Comparison of ENCODE assay signal across 22 cellular contexts in genomic region chr13:106517151-106517847, GRCh38.
"Had no signal": no experiment of that assay in that cellular context is flagged by ENCODE, and none has a peak within 500 bp of the region (broad histone marks: within the 10 kb centered on the region; RNA-seq: fewer than 3 reads in every experiment).

No MANE protein-coding gene starts in this region.

- H3K4me3 ChIP-seq: cardiac muscle cell, dorsolateral prefrontal cortex, lung, pancreas, sigmoid colon, spleen, vagina had no signal

- H3K27ac ChIP-seq: cardiac muscle cell, epithelial cell of prostate, pancreas, spleen, vagina had no signal

- FAIRE-seq: islet of Langerhans, pancreas had no signal

- H3K4me1 Mint-ChIP-seq: stimulated activated memory B cell treated with anti-CD40 and anti-IgM and Interleukin-4, amounts not matched to agents 10 μg/mL and 1 μg/mL and 100 μg/mL, for 72 hours had no signal

- H3K27ac Mint-ChIP-seq: activated CD4-positive, alpha-beta T cell treated with anti-CD3 and anti-CD28 coated beads, Interleukin-2, amount 10 ng/mL, durations not matched to agents 24 days and 14 days; activated CD8-positive, alpha-beta T cell treated with anti-CD3 and anti-CD28 coated beads, Interleukin-2, amount 10 ng/mL, durations not matched to agents 7 days and 5 days; activated T-cell treated with anti-CD3 and anti-CD28 coated beads, Interleukin-2, amount 50 U/mL, for 24 hours; activated T-helper 2 cell treated with anti-CD3 and anti-CD28 coated beads, Interferon-gamma antibody, Interleukin-2, Interleukin-4, amounts not matched to agents 10 μg/mL and 5 μg/mL and 100 μg/mL, durations not matched to agents 14 hours and 24 hours and 36 hours; stimulated activated memory B cell treated with anti-CD40 and anti-IgM and Interleukin-4, amounts not matched to agents 10 μg/mL and 1 μg/mL and 100 μg/mL, for 72 hours had no signal

- DNase-seq: activated CD4-positive, alpha-beta T cell treated with anti-CD3 and anti-CD28 coated beads, Interleukin-2, amount 10 ng/mL, durations not matched to agents 24 days and 14 days; activated CD8-positive, alpha-beta T cell treated with anti-CD3 and anti-CD28 coated beads, Interleukin-2, amount 10 ng/mL, durations not matched to agents 7 days and 5 days; activated naive CD4-positive, alpha-beta T cell treated with Interleukin-2 at 50 U/mL for 16 hours; activated T-cell treated with anti-CD3 and anti-CD28 coated beads, Interleukin-2, amount 50 U/mL, for 24 hours; anterior cingulate cortex; dorsolateral prefrontal cortex; foreskin fibroblast; hippocampal formation; midbrain; pancreas; sigmoid colon; spleen; stimulated activated CD4-positive, alpha-beta T cell treated with anti-CD3 and anti-CD28 coated beads, Interleukin-4, amount 100 ng/mL, for 4 hours; T-helper 1 cell; T-helper 9 cell had no signal

- H3K9me3 Mint-ChIP-seq: activated CD4-positive, alpha-beta T cell treated with anti-CD3 and anti-CD28 coated beads, Interleukin-2, amount 10 ng/mL, durations not matched to agents 24 days and 14 days; activated T-cell treated with anti-CD3 and anti-CD28 coated beads, Interleukin-2, amount 50 U/mL, for 24 hours; activated T-helper 2 cell treated with anti-CD3 and anti-CD28 coated beads, Interferon-gamma antibody, Interleukin-2, Interleukin-4, amounts not matched to agents 10 μg/mL and 5 μg/mL and 100 μg/mL, durations not matched to agents 14 hours and 24 hours and 36 hours; stimulated activated memory B cell treated with anti-CD40 and anti-IgM and Interleukin-4, amounts not matched to agents 10 μg/mL and 1 μg/mL and 100 μg/mL, for 72 hours had no signal

- H3K4me1 ChIP-seq: pancreas had no signal

- ATAC-seq: activated CD8-positive, alpha-beta T cell treated with anti-CD3 and anti-CD28 coated beads, Interleukin-2, amount 10 ng/mL, durations not matched to agents 7 days and 5 days; pancreas; stimulated activated memory B cell treated with anti-CD40 and anti-IgM and Interleukin-4, amounts not matched to agents 10 μg/mL and 1 μg/mL and 100 μg/mL, for 72 hours had no signal

- H3K36me3 Mint-ChIP-seq: stimulated activated memory B cell treated with anti-CD40 and anti-IgM and Interleukin-4, amounts not matched to agents 10 μg/mL and 1 μg/mL and 100 μg/mL, for 72 hours had no signal

- H3K36me3 ChIP-seq: cardiac muscle cell, pancreas, sigmoid colon, spleen, vagina had no signal

- H3K4me3 Mint-ChIP-seq: activated CD4-positive, alpha-beta T cell treated with anti-CD3 and anti-CD28 coated beads, Interleukin-2, amount 10 ng/mL, durations not matched to agents 24 days and 14 days; activated CD8-positive, alpha-beta T cell treated with anti-CD3 and anti-CD28 coated beads, Interleukin-2, amount 10 ng/mL, durations not matched to agents 7 days and 5 days; activated T-cell treated with anti-CD3 and anti-CD28 coated beads, Interleukin-2, amount 50 U/mL, for 24 hours; stimulated activated memory B cell treated with anti-CD40 and anti-IgM and Interleukin-4, amounts not matched to agents 10 μg/mL and 1 μg/mL and 100 μg/mL, for 72 hours had no signal

- H3K9me3 ChIP-seq: pancreas, sigmoid colon, spleen, vagina had no signal

- H3K27me3 ChIP-seq: cardiac muscle cell, dorsolateral prefrontal cortex, pancreas, sigmoid colon, vagina had no signal
